In genomic region chr3:46880884-46881818, GRCh38 we compare ENCODE assay signal across 10 cellular contexts. TPM values are rescaled to one million over a fixed set of nuclear protein-coding genes. Genes with fewer than 3 reads are reported as not detected.
A peak's percentile ranks its signal among the peaks of the same experiment; 100 is the strongest.
DNase-seq lines count a peak whose midpoint lies in the region; ATAC-seq and TF ChIP-seq lines count a peak whose summit lies in the region.
"Had no signal": no experiment of that assay in that cellular context is flagged by ENCODE, and none has a peak within 500 bp of the region (broad histone marks: within the 10 kb centered on the region; RNA-seq: fewer than 3 reads in every experiment).

No MANE protein-coding gene starts in this region.

- H3K36me3 Mint-ChIP-seq in nephron (ENCODE audit: low read depth), result peaks cover 15% of the 10 kb centered on the region

- CTCF ChIA-PET in A673 (lab: Charles Lee), result no interaction called here

- H3K27me3 ChIP-seq in A673 (replicated peaks; ENCODE audit: insufficient read depth, low read depth, low read length, poor library complexity) (no peaks in the 10 kb centered on the region), NT2/D1 (ENCODE audit: insufficient read depth, insufficient read length) (peaks cover 54% of the 10 kb centered on the region), esophagus muscularis mucosa (peaks cover 0 to 31% (median 0%) of the 10 kb centered on the region in 4 donors)

- intact Hi-C loops in A673 (cut with micrococcal nuclease; ENCODE audit: unreplicated experiment) (no loop called here), esophagus muscularis mucosa (cut with DNase I) (no loop called here)

- peaks cover 49% of the 10 kb centered on the region for H3K27me3 Mint-ChIP-seq in nephron (ENCODE audit: low read depth)

- H3K4me3 Mint-ChIP-seq in nephron, result peak overlapping the region; percentile 85 to 89 (median 87)

- TF ChIP-seq CTCF in A673 (conservative IDR thresholded peaks at IDR 0.05; ENCODE audit: low read depth, low read length) (no peak), esophagus muscularis mucosa (IDR thresholded peaks at IDR 0.05) (no peak), nephron (IDR thresholded peaks at IDR 0.05; ENCODE audit: unreplicated experiment in 3 of 3) (no peak)

- WGBS in esophagus muscularis mucosa, result 41% methylated on average over 40 of the region's 47 CpGs

- POLR2A ChIA-PET in A673 (lab: Charles Lee; ENCODE audit: low non-redundant PET), result no interaction called here

- H3K36me3 ChIP-seq in A673 (ENCODE audit: insufficient read depth, low read length, poor library complexity, severe bottlenecking), result no peaks in the 10 kb centered on the region
- no peaks in the 10 kb centered on the region for H3K36me3 ChIP-seq in NT2/D1 (ENCODE audit: insufficient read depth, insufficient read length, low read length)
- no peaks in the 10 kb centered on the region for H3K36me3 ChIP-seq in esophagus muscularis mucosa

- peak overlapping the region; percentile 65 for H3K9ac ChIP-seq in NT2/D1 (ENCODE audit: insufficient read length, low read depth)

- ATAC-seq in GM21528 (IDR thresholded peaks at IDR 0.05; ENCODE audit: low FRiP score, unreplicated experiment), result no peak
- no peak for ATAC-seq in GM21515 (IDR thresholded peaks at IDR 0.05; ENCODE audit: unreplicated experiment)

- H3K27ac ChIP-seq in A673 (ENCODE audit: low read depth, low read length, poor library complexity, severe bottlenecking), result no peak overlapping the region
- H3K27ac ChIP-seq in esophagus muscularis mucosa (replicated peaks in 1 of 4), result peak overlapping the region; percentile 79 to 86 (median 84)

- H3K4me3 ChIP-seq in A673 (ENCODE audit: low read depth, low read length, poor library complexity, severe bottlenecking) (peak overlapping the region; percentile 48), NT2/D1 (ENCODE audit: insufficient read length, low read depth) (peak overlapping the region; percentile 41), esophagus muscularis mucosa (peak overlapping the region; percentile 69 to 77 (median 72))

- H3K27ac Mint-ChIP-seq in nephron, result peak overlapping the region; percentile 67 to 97 (median 92)

- DNase-seq in A673 (ENCODE audit: low spot score) (no peak), NT2/D1 (ENCODE audit: low read depth, low spot score) (no peak), esophagus muscularis mucosa (ENCODE audit: extremely low spot score) (no peak), amygdala (lab: John Stamatoyannopoulos, UW) (no peak), A172 (ENCODE audit: low spot score) (no peak)
- DNase-seq: DMS 273 treated with DMSO at 0.1 percent for 48 hours, NCI-H526 treated with DMSO at 0.1 percent for 48 hours had no signal

- no peaks in the 10 kb centered on the region for H3K4me1 ChIP-seq in A673 (ENCODE audit: insufficient read depth, low read length, poor library complexity, severe bottlenecking)
- H3K4me1 ChIP-seq in NT2/D1 (ENCODE audit: insufficient read depth, insufficient read length), result peaks cover 32% of the 10 kb centered on the region
- H3K4me1 ChIP-seq in esophagus muscularis mucosa, result peaks cover 13 to 64% (median 49%) of the 10 kb centered on the region in 4 donors

- H3K4me1 Mint-ChIP-seq in nephron, result peaks cover 39% of the 10 kb centered on the region

- no peaks in the 10 kb centered on the region for H3K9me3 Mint-ChIP-seq in nephron

- BruUV-seq in A673 (replicated peaks; lab: Mats Ljungman, UMichigan), result no TSS peak

- H3K9me3 ChIP-seq in A673 (ENCODE audit: low read depth, low read length, poor library complexity, severe bottlenecking) (no peaks in the 10 kb centered on the region), NT2/D1 (ENCODE audit: insufficient read depth, low read length) (no peaks in the 10 kb centered on the region), esophagus muscularis mucosa (no peaks in the 10 kb centered on the region)

- TF ChIP-seq POLR2A in esophagus muscularis mucosa (IDR thresholded peaks at IDR 0.05; ENCODE audit: low read depth), result no peak

- no peak for TF ChIP-seq EP300 in esophagus muscularis mucosa (IDR thresholded peaks at IDR 0.05)

RNA-seq across cellular contexts. Expression of gene PTH1R, which starts 3.6 kb away (rescaled TPM):
- total RNA-seq in A673 (2021) (1.2 and 1.7 TPM in 2 replicates), esophagus muscularis mucosa (10 to 100 TPM in 2 of 4 donors, 1 to 10 TPM in 2; 2.1 to 26.8 (median 14.5) TPM)
- 2.8 and 4.9 TPM in 2 replicates for total RNA-seq in A172 (2014; rRNA removed; shearing (Covaris generic))

RNA-seq across cellular contexts. Expression of gene MYL3, which starts 17.9 kb away (rescaled TPM):
- total RNA-seq in A673 (2021) (not detected in 2 replicates), esophagus muscularis mucosa (10 to 100 TPM in 1 of 4 donors, 1 to 10 TPM in 2, under 1 TPM in 1; 0.83 to 13.0 (median 7.7) TPM)
- total RNA-seq in A172 (2014; rRNA removed; shearing (Covaris generic)), result 0.57 and 1.3 TPM in 2 replicates
